8 cellular contexts compared by ENCODE assay signal in genomic region chr3:17742837-17743659, GRCh38. TPM values are rescaled to one million over a fixed set of nuclear protein-coding genes. Genes with fewer than 3 reads are reported as not detected.
A peak's percentile ranks its signal among the peaks of the same experiment; 100 is the strongest.
DNase-seq lines count a peak whose midpoint lies in the region; ATAC-seq, FAIRE-seq and TF ChIP-seq lines count a peak whose summit lies in the region.

No MANE protein-coding gene starts in this region.

- H3K4me3 ChIP-seq in heart right ventricle (peak overlapping the region; percentile 76 to 93 (median 88)), small intestine (ENCODE audit: low read depth in 1 of 2, low read length in 2 of 2) (peak overlapping the region in 1 of 2 donors; percentile 82)

- peaks cover 37% of the 10 kb centered on the region for H3K4me1 Mint-ChIP-seq in activated T-helper 2 cell treated with anti-CD3 and anti-CD28 coated beads, Interferon-gamma antibody, Interleukin-2, Interleukin-4, amounts not matched to agents 10 μg/mL and 5 μg/mL and 100 μg/mL, durations not matched to agents 14 hours and 24 hours and 36 hours (ENCODE audit: low read depth)

- no peaks in the 10 kb centered on the region for H3K9me3 ChIP-seq in heart right ventricle
- H3K9me3 ChIP-seq in small intestine (ENCODE audit: control insufficient read depth, low read depth) = no peaks in the 10 kb centered on the region

- H3K36me3 ChIP-seq in heart right ventricle (no peaks in the 10 kb centered on the region), small intestine (ENCODE audit: control insufficient read depth in 2 of 2, insufficient read depth in 2 of 2, low read length in 2 of 2) (no peaks in the 10 kb centered on the region)

- peaks cover 15% of the 10 kb centered on the region for H3K36me3 Mint-ChIP-seq in activated T-helper 2 cell treated with anti-CD3 and anti-CD28 coated beads, Interferon-gamma antibody, Interleukin-2, Interleukin-4, amounts not matched to agents 10 μg/mL and 5 μg/mL and 100 μg/mL, durations not matched to agents 14 hours and 24 hours and 36 hours (ENCODE audit: low read depth)

- no peaks in the 10 kb centered on the region for H3K9me3 Mint-ChIP-seq in activated T-helper 2 cell treated with anti-CD3 and anti-CD28 coated beads, Interferon-gamma antibody, Interleukin-2, Interleukin-4, amounts not matched to agents 10 μg/mL and 5 μg/mL and 100 μg/mL, durations not matched to agents 14 hours and 24 hours and 36 hours

- no peak for DNase-seq in heart right ventricle
- DNase-seq in cardiac septum (ENCODE audit: low spot score) = no peak
- no peak for DNase-seq in activated T-helper 2 cell treated with anti-CD3 and anti-CD28 coated beads, Interferon-gamma antibody, Interleukin-2, Interleukin-4, amounts not matched to agents 10 μg/mL and 5 μg/mL and 100 μg/mL, durations not matched to agents 14 hours and 24 hours and 36 hours (ENCODE audit: low spot score)
- DNase-seq in iPS DF 19.7 (ENCODE audit: low read depth, low spot score) = peak; percentile 88
- DNase-seq in small intestine = peak; percentile 17
- no peak for DNase-seq in SHP77 (lab: John Stamatoyannopoulos, UW)

- FAIRE-seq in small intestine (lab: Jason Lieb, UNC) = no peak

- 1% methylated on average over 16 of the region's 16 CpGs for WGBS in heart right ventricle, 2 donors
- 1 to 2% (median 2%) methylated on average over 11 to 16 of the region's 16 CpGs for WGBS in small intestine, 3 donors

- peak overlapping the region; percentile 83 for H3K27ac Mint-ChIP-seq in activated T-helper 2 cell treated with anti-CD3 and anti-CD28 coated beads, Interferon-gamma antibody, Interleukin-2, Interleukin-4, amounts not matched to agents 10 μg/mL and 5 μg/mL and 100 μg/mL, durations not matched to agents 14 hours and 24 hours and 36 hours

- H3K27ac ChIP-seq in heart right ventricle = peak overlapping the region; percentile 94 to 100 (median 98)
- H3K27ac ChIP-seq in small intestine (ENCODE audit: low read depth in 1 of 2, low read length in 1 of 2) = peak overlapping the region; percentile 95 to 98

- H3K27me3 Mint-ChIP-seq in activated T-helper 2 cell treated with anti-CD3 and anti-CD28 coated beads, Interferon-gamma antibody, Interleukin-2, Interleukin-4, amounts not matched to agents 10 μg/mL and 5 μg/mL and 100 μg/mL, durations not matched to agents 14 hours and 24 hours and 36 hours (ENCODE audit: low read depth) = no peaks in the 10 kb centered on the region

- H3K27me3 ChIP-seq in heart right ventricle (no peaks in the 10 kb centered on the region), small intestine (ENCODE audit: control insufficient read depth in 2 of 2, insufficient read depth in 2 of 2, low read length in 2 of 2) (no peaks in the 10 kb centered on the region)

- ATAC-seq in heart right ventricle (peak in 3 of 8 donors; percentile 5 to 96 (median 5)), HG03354 (IDR thresholded peaks at IDR 0.05; ENCODE audit: poor library complexity, severe bottlenecking, unreplicated experiment) (peak; percentile 6), HG02970 (IDR thresholded peaks at IDR 0.05; ENCODE audit: low FRiP score, unreplicated experiment) (no peak)

- H3K4me3 Mint-ChIP-seq in activated T-helper 2 cell treated with anti-CD3 and anti-CD28 coated beads, Interferon-gamma antibody, Interleukin-2, Interleukin-4, amounts not matched to agents 10 μg/mL and 5 μg/mL and 100 μg/mL, durations not matched to agents 14 hours and 24 hours and 36 hours (ENCODE audit: low read depth) = peak overlapping the region; percentile 93

- H3K4me1 ChIP-seq in heart right ventricle (peaks cover 3 to 53% (median 33%) of the 10 kb centered on the region in 9 donors), small intestine (ENCODE audit: control insufficient read depth in 2 of 2, insufficient read depth in 1 of 2, low read depth in 1 of 2, low read length in 1 of 2) (peaks cover 0 to 7% of the 10 kb centered on the region in 2 donors)

- intact Hi-C loops in heart right ventricle (cut with DNase I) (loop anchor here in 2 of 10 donors (5.0 kb wide), 1 partner anchor 96 kb away; no protein-coding TSS in a partner anchor), cardiac septum (cut with DNase I) (loop anchor here (10.0 kb wide), 1 partner anchor 188 kb away; no protein-coding TSS in a partner anchor)
- intact Hi-C loops in activated T-helper 2 cell treated with anti-CD3 and anti-CD28 coated beads, Interferon-gamma antibody, Interleukin-2, Interleukin-4, amounts not matched to agents 10 μg/mL and 5 μg/mL and 100 μg/mL, durations not matched to agents 14 hours and 24 hours and 36 hours (cut with micrococcal nuclease) = loop anchor here (1.0 to 10.0 kb wide), 3 partner anchors 31 to 1431 kb away; no protein-coding TSS in a partner anchor

- TF ChIP-seq CTCF in heart right ventricle (IDR thresholded peaks at IDR 0.05) = no peak

RNA-seq across cellular contexts. Expression of gene TBC1D5, which starts 0.6 kb away (rescaled TPM):
- 10 to 100 TPM; 22.8 to 35.6 (median 31.0) TPM for total RNA-seq in heart right ventricle
- polyA plus RNA-seq in heart right ventricle = 1 to 10 TPM; 6.7 TPM
- 25.9 TPM for total RNA-seq in cardiac septum
- 40.2 and 43.9 TPM in 2 replicates for total RNA-seq in activated T-helper 2 cell treated with anti-CD3 and anti-CD28 coated beads, Interferon-gamma antibody, Interleukin-2, Interleukin-4, amounts not matched to agents 10 μg/mL and 5 μg/mL and 100 μg/mL, durations not matched to agents 14 hours and 24 hours and 36 hours
- 10 to 100 TPM in 1 of 3 donors, 1 to 10 TPM in 2; 5.1 to 18.5 (median 6.3) TPM for polyA plus RNA-seq in small intestine

Comparison
In these comparisons a context has a peak if more than half of its experiments do, and no peak if none do; other contexts are left out.
1. DNase-seq: peak in iPS DF 19.7 (single experiment) and small intestine (single experiment); none in heart right ventricle (0 of 2), cardiac septum (single experiment), activated T-helper 2 cell treated with anti-CD3 and anti-CD28 coated beads, Interferon-gamma antibody, Interleukin-2, Interleukin-4, amounts not matched to agents 10 μg/mL and 5 μg/mL and 100 μg/mL, durations not matched to agents 14 hours and 24 hours and 36 hours (single experiment) and SHP77 (0 of 2).